In genomic region chr20:33701629-33702450, GRCh38 we compare ENCODE assay signal across 1 cellular context.
TF ChIP-seq lines count a peak whose summit lies in the region.

No MANE protein-coding gene starts in this region.

TF ChIP-seq in HepG2, 621 proteins besides CTCF, POLR2A, EP300 and RAD21 (continued from another document and continues in another):
- TF ChIP-seq ZNF563 (CRISPR knock-in tag; IDR thresholded peaks at IDR 0.05) (peak; percentile 76; the same call in 1 of the 2 replicates), ZSCAN22 (CRISPR knock-in tag; IDR thresholded peaks at IDR 0.05) (no peak), ZNF770 (CRISPR knock-in tag; IDR thresholded peaks at IDR 0.05) (0 out of 2 replicates have a peak, but pooled peaks have one; percentile 48), ZNF83 (CRISPR knock-in tag; IDR thresholded peaks at IDR 0.05; ENCODE audit: borderline replicate concordance) (peak; percentile 84; the same call in 1 of the 2 replicates), REL (CRISPR knock-in tag; conservative IDR thresholded peaks at IDR 0.05) (no peak), DZIP1 (CRISPR knock-in tag; IDR thresholded peaks at IDR 0.05) (0 out of 2 replicates have a peak, but pooled peaks have one; percentile 59), AHR (CRISPR knock-in tag; IDR thresholded peaks at IDR 0.05) (no peak; the same call in 1 of the 2 replicates), PHF20 (CRISPR knock-in tag; IDR thresholded peaks at IDR 0.05) (peak; percentile 31; the same call in 1 of the 2 replicates), CEBPG (CRISPR knock-in tag; IDR thresholded peaks at IDR 0.05) (peak; percentile 65), ZBTB7B (CRISPR knock-in tag; IDR thresholded peaks at IDR 0.05) (peak; percentile 87), FOXP1 (IDR thresholded peaks at IDR 0.05) (no peak), FOXP1 (CRISPR knock-in tag; IDR thresholded peaks at IDR 0.05) (peak; percentile 74; the same call in 1 of the 2 replicates), ZSCAN25 (CRISPR knock-in tag; IDR thresholded peaks at IDR 0.05) (peak; percentile 83), MAFG (CRISPR knock-in tag; IDR thresholded peaks at IDR 0.05) (no peak), ISL2 (CRISPR knock-in tag; IDR thresholded peaks at IDR 0.05) (peak; percentile 25; the same call in 1 of the 2 replicates), MEIS1 (CRISPR knock-in tag; IDR thresholded peaks at IDR 0.05; ENCODE audit: borderline replicate concordance) (peak; percentile 95; the same call in 1 of the 2 replicates), FOXK1 (CRISPR knock-in tag; IDR thresholded peaks at IDR 0.05; ENCODE audit: borderline replicate concordance, low read depth) (peak; percentile 89), CHD2 (IDR thresholded peaks at IDR 0.05; ENCODE audit: low read depth, low read length) (no peak), SRSF1 (optimal IDR thresholded peaks at IDR 0.05; ENCODE audit: low read depth, low read length) (no peak), THYN1 (CRISPR knock-in tag; IDR thresholded peaks at IDR 0.05; ENCODE audit: borderline replicate concordance, low read depth) (no peak), TOPORS (CRISPR knock-in tag; IDR thresholded peaks at IDR 0.05) (peak; percentile 98), AGO1 (IDR thresholded peaks at IDR 0.05; ENCODE audit: low read depth, low read length, poor library complexity, severe bottlenecking) (no peak), HDAC2 (CRISPR knock-in tag; IDR thresholded peaks at IDR 0.05) (peak; percentile 94), WIZ (CRISPR knock-in tag; IDR thresholded peaks at IDR 0.05) (peak; percentile 85; the same call in 1 of the 2 replicates), KDM5B (CRISPR knock-in tag; IDR thresholded peaks at IDR 0.05; ENCODE audit: borderline replicate concordance) (peak; percentile 70; the same call in 1 of the 2 replicates), HMG20B (CRISPR knock-in tag; conservative IDR thresholded peaks at IDR 0.05) (peak; percentile 82), MLX (CRISPR knock-in tag; IDR thresholded peaks at IDR 0.05) (peak; percentile 81; the same call in 1 of the 2 replicates), POLR2AphosphoS2 (IDR thresholded peaks at IDR 0.05; ENCODE audit: low read depth, low read length) (no peak), CEBPB (IDR thresholded peaks at IDR 0.05; ENCODE audit: borderline replicate concordance, low read depth, low read length) (peak; percentile 44; the same call in 1 of the 2 replicates), LCORL (IDR thresholded peaks at IDR 0.05) (0 out of 2 replicates have a peak, but pooled peaks have one; percentile 5), LCORL (CRISPR knock-in tag; IDR thresholded peaks at IDR 0.05) (peak; percentile 95), ZNF12 (CRISPR knock-in tag; IDR thresholded peaks at IDR 0.05) (no peak), RAD51 (IDR thresholded peaks at IDR 0.05; ENCODE audit: borderline replicate concordance) (no peak), MATR3 (CRISPR knock-in tag; IDR thresholded peaks at IDR 0.05) (no peak), ZNF570 (CRISPR knock-in tag; IDR thresholded peaks at IDR 0.05; ENCODE audit: borderline replicate concordance) (no peak), ZNF33B (CRISPR knock-in tag; IDR thresholded peaks at IDR 0.05) (no peak), SP140L (CRISPR knock-in tag; IDR thresholded peaks at IDR 0.05; ENCODE audit: borderline replicate concordance) (0 out of 2 replicates have a peak, but pooled peaks have one; percentile 39), HHEX (CRISPR knock-in tag; IDR thresholded peaks at IDR 0.05) (peak; percentile 44; the same call in 1 of the 2 replicates), HNRNPK (IDR thresholded peaks at IDR 0.05; ENCODE audit: low read depth, low read length, poor library complexity, severe bottlenecking) (peak; percentile 33), HNF4G (IDR thresholded peaks at IDR 0.05; ENCODE audit: borderline replicate concordance, low read depth, low read length) (peak; percentile 81), HNF4G (CRISPR knock-in tag; IDR thresholded peaks at IDR 0.05; ENCODE audit: borderline replicate concordance, low read depth) (peak; percentile 97), ZNF3 (CRISPR knock-in tag; IDR thresholded peaks at IDR 0.05) (peak; percentile 35; the same call in 1 of the 2 replicates), ZNF484 (CRISPR knock-in tag; IDR thresholded peaks at IDR 0.05; ENCODE audit: borderline replicate concordance, low read depth) (no peak), ZNF556 (CRISPR knock-in tag; IDR thresholded peaks at IDR 0.05; ENCODE audit: borderline replicate concordance) (peak; percentile 81; the same call in 1 of the 2 replicates), ZNF574 (CRISPR knock-in tag; IDR thresholded peaks at IDR 0.05) (peak; percentile 86)
- TF ChIP-seq, protein P1, sequence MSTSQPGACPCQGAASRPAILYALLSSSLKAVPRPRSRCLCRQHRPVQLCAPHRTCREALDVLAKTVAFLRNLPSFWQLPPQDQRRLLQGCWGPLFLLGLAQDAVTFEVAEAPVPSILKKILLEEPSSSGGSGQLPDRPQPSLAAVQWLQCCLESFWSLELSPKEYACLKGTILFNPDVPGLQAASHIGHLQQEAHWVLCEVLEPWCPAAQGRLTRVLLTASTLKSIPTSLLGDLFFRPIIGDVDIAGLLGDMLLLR (CRISPR knock-in tag; IDR thresholded peaks at IDR 0.05): no peak
- TF ChIP-seq, protein P2, sequence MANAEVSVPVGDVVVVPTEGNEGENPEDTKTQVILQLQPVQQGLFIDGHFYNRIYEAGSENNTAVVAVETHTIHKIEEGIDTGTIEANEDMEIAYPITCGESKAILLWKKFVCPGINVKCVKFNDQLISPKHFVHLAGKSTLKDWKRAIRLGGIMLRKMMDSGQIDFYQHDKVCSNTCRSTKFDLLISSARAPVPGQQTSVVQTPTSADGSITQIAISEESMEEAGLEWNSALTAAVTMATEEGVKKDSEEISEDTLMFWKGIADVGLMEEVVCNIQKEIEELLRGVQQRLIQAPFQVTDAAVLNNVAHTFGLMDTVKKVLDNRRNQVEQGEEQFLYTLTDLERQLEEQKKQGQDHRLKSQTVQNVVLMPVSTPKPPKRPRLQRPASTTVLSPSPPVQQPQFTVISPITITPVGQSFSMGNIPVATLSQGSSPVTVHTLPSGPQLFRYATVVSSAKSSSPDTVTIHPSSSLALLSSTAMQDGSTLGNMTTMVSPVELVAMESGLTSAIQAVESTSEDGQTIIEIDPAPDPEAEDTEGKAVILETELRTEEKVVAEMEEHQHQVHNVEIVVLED (CRISPR knock-in tag; IDR thresholded peaks at IDR 0.05; ENCODE audit: borderline replicate concordance): peak; percentile 58; the same call in 1 of the 2 replicates
- TF ChIP-seq, protein P3, sequence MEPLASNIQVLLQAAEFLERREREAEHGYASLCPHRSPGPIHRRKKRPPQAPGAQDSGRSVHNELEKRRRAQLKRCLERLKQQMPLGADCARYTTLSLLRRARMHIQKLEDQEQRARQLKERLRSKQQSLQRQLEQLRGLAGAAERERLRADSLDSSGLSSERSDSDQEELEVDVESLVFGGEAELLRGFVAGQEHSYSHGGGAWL (CRISPR knock-in tag; IDR thresholded peaks at IDR 0.05): 0 out of 2 replicates have a peak, but pooled peaks have one; percentile 19
- TF ChIP-seq, protein P4, sequence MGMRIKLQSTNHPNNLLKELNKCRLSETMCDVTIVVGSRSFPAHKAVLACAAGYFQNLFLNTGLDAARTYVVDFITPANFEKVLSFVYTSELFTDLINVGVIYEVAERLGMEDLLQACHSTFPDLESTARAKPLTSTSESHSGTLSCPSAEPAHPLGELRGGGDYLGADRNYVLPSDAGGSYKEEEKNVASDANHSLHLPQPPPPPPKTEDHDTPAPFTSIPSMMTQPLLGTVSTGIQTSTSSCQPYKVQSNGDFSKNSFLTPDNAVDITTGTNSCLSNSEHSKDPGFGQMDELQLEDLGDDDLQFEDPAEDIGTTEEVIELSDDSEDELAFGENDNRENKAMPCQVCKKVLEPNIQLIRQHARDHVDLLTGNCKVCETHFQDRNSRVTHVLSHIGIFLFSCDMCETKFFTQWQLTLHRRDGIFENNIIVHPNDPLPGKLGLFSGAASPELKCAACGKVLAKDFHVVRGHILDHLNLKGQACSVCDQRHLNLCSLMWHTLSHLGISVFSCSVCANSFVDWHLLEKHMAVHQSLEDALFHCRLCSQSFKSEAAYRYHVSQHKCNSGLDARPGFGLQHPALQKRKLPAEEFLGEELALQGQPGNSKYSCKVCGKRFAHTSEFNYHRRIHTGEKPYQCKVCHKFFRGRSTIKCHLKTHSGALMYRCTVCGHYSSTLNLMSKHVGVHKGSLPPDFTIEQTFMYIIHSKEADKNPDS (CRISPR knock-in tag; IDR thresholded peaks at IDR 0.05): peak; percentile 81; the same call in 1 of the 2 replicates
- TF ChIP-seq, protein P5, sequence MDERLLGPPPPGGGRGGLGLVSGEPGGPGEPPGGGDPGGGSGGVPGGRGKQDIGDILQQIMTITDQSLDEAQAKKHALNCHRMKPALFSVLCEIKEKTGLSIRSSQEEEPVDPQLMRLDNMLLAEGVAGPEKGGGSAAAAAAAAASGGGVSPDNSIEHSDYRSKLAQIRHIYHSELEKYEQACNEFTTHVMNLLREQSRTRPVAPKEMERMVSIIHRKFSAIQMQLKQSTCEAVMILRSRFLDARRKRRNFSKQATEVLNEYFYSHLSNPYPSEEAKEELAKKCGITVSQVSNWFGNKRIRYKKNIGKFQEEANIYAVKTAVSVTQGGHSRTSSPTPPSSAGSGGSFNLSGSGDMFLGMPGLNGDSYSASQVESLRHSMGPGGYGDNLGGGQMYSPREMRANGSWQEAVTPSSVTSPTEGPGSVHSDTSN (CRISPR knock-in tag; IDR thresholded peaks at IDR 0.05): 0 out of 2 replicates have a peak, but pooled peaks have one; percentile 10
